In genomic region chr6:157380458-157380778, GRCh38 we compare ENCODE assay signal across 8 cellular contexts. TPM values are rescaled to one million over a fixed set of nuclear protein-coding genes. Genes with fewer than 3 reads are reported as not detected.
DNase-seq lines count a peak whose midpoint lies in the region; ATAC-seq and TF ChIP-seq lines count a peak whose summit lies in the region.

No MANE protein-coding gene starts in this region.

- DNase-seq in Caco-2 (peak in 1 of 2 experiments; percentile 40), MM.1S (no peak), NCI-H1105 treated with DMSO at 0.1 percent for 48 hours (lab: John Stamatoyannopoulos, UW) (no peak), CD1c-positive myeloid dendritic cell (ENCODE audit: extremely low spot score) (no peak), NCI-H1417 treated with DMSO at 0.1 percent for 48 hours (lab: John Stamatoyannopoulos, UW) (no peak)
- no peak for DNase-seq in natural killer cell treated with Interleukin-12 subunit alpha and Interleukin-12 subunit beta and Interleukin-15 and Interleukin-18, amount 100 ng/mL, for 72 hours (ENCODE audit: low spot score)

- POLR2A ChIA-PET in Caco-2 (lab: Charles Lee), result interaction anchor here (0.5 to 2.0 kb wide), 8 partner anchors 26 to 384 kb away, joined by 3 to 8 read pairs (median 3); partner anchors contain the start of gene TMEM242

- H3F3A ChIP-seq in MM.1S (ENCODE audit: insufficient read depth, low read length), result peaks cover 9% of the 10 kb centered on the region

- no peak for TF ChIP-seq CTCF in Caco-2 (IDR thresholded peaks at IDR 0.05; ENCODE audit: insufficient read depth in 1 of 2, low read depth in 1 of 2, low read length in 1 of 2, severe bottlenecking in 1 of 2, unreplicated experiment in 1 of 2)
- no peak for TF ChIP-seq CTCF in MM.1S (IDR thresholded peaks at IDR 0.05; ENCODE audit: low read length)

- H3K79me2 ChIP-seq in MM.1S (ENCODE audit: low read length), result peaks cover 27% of the 10 kb centered on the region

- H3K27ac ChIP-seq in MM.1S (ENCODE audit: low read length), result peak overlapping the region; percentile 82
- peak overlapping the region; percentile 82 for H3K27ac ChIP-seq in duodenal mucosa (ENCODE audit: low read depth, low read length)

- no peaks in the 10 kb centered on the region for H3K9me3 Mint-ChIP-seq in Caco-2 (ENCODE audit: unreplicated experiment)
- H3K9me3 Mint-ChIP-seq in natural killer cell treated with Interleukin-12 subunit alpha and Interleukin-12 subunit beta and Interleukin-15 and Interleukin-18, amount 100 ng/mL, for 72 hours, result no peaks in the 10 kb centered on the region

- no peaks in the 10 kb centered on the region for H3K9me3 ChIP-seq in Caco-2
- no peaks in the 10 kb centered on the region for H3K9me3 ChIP-seq in MM.1S (replicated peaks; ENCODE audit: insufficient read depth, low read length)
- no peaks in the 10 kb centered on the region for H3K9me3 ChIP-seq in duodenal mucosa (ENCODE audit: control insufficient read depth in 1 of 2, low read length in 2 of 2)

- peak overlapping the region; percentile 48; the same call in 1 of the 2 replicates for H2AFZ ChIP-seq in MM.1S (ENCODE audit: low read length)

- no peaks in the 10 kb centered on the region for H3K27me3 Mint-ChIP-seq in Caco-2 (ENCODE audit: insufficient read depth, unreplicated experiment)
- H3K27me3 Mint-ChIP-seq in natural killer cell treated with Interleukin-12 subunit alpha and Interleukin-12 subunit beta and Interleukin-15 and Interleukin-18, amount 100 ng/mL, for 72 hours, result no peaks in the 10 kb centered on the region

- peak overlapping the region; percentile 83 for H3K4me3 Mint-ChIP-seq in Caco-2 (ENCODE audit: unreplicated experiment)
- H3K4me3 Mint-ChIP-seq in natural killer cell treated with Interleukin-12 subunit alpha and Interleukin-12 subunit beta and Interleukin-15 and Interleukin-18, amount 100 ng/mL, for 72 hours, result peak overlapping the region; percentile 81

- ATAC-seq in GM21786 (IDR thresholded peaks at IDR 0.05; ENCODE audit: unreplicated experiment), result peak; percentile 7
- ATAC-seq in natural killer cell treated with Interleukin-12 subunit alpha and Interleukin-12 subunit beta and Interleukin-15 and Interleukin-18, amount 100 ng/mL, for 72 hours, result peak; percentile 1 to 12

- peak overlapping the region; percentile 98 for H3K4me3 ChIP-seq in Caco-2 (ENCODE audit: low read depth, low read length)
- H3K4me3 ChIP-seq in MM.1S (ENCODE audit: low read length), result peak overlapping the region; percentile 75
- peak overlapping the region; percentile 68 to 92 for H3K4me3 ChIP-seq in duodenal mucosa (ENCODE audit: low read depth in 1 of 2, low read length in 2 of 2)

- H3K27me3 ChIP-seq in Caco-2 (replicated peaks; ENCODE audit: control insufficient read depth, insufficient read depth, low read length) (no peaks in the 10 kb centered on the region), MM.1S (replicated peaks; ENCODE audit: insufficient read depth, low read length) (no peaks in the 10 kb centered on the region), duodenal mucosa (ENCODE audit: control insufficient read depth in 1 of 2, insufficient read depth in 2 of 2, low read length in 2 of 2) (no peaks in the 10 kb centered on the region)

- H3K4me1 ChIP-seq in Caco-2 (peaks cover 7% of the 10 kb centered on the region; the same call in 1 of the 2 replicates), MM.1S (ENCODE audit: low read length) (peaks cover 24% of the 10 kb centered on the region), duodenal mucosa (ENCODE audit: control insufficient read depth in 1 of 2, insufficient read depth in 2 of 2, low read length in 2 of 2) (peaks cover 20 to 29% of the 10 kb centered on the region in 2 donors)

- CTCF ChIA-PET in Caco-2 (lab: Charles Lee), result interaction anchor here (0.6 to 1.0 kb wide), 6 partner anchors 13 to 286 kb away, joined by 3 to 5 read pairs (median 4); no protein-coding TSS in a partner anchor

- H3K36me3 Mint-ChIP-seq in Caco-2 (ENCODE audit: insufficient read depth, unreplicated experiment), result peaks cover 11% of the 10 kb centered on the region
- H3K36me3 Mint-ChIP-seq in natural killer cell treated with Interleukin-12 subunit alpha and Interleukin-12 subunit beta and Interleukin-15 and Interleukin-18, amount 100 ng/mL, for 72 hours, result no peaks in the 10 kb centered on the region

- H3K36me3 ChIP-seq in Caco-2 (ENCODE audit: control insufficient read depth, insufficient read depth, low read length) (no peaks in the 10 kb centered on the region), MM.1S (replicated peaks; ENCODE audit: insufficient read depth, low read length) (no peaks in the 10 kb centered on the region), duodenal mucosa (ENCODE audit: control insufficient read depth in 1 of 2, insufficient read depth in 2 of 2, low read length in 2 of 2) (no peaks in the 10 kb centered on the region)

- peaks cover 26% of the 10 kb centered on the region for H3K4me1 Mint-ChIP-seq in Caco-2 (ENCODE audit: low read depth, unreplicated experiment)
- H3K4me1 Mint-ChIP-seq in natural killer cell treated with Interleukin-12 subunit alpha and Interleukin-12 subunit beta and Interleukin-15 and Interleukin-18, amount 100 ng/mL, for 72 hours (ENCODE audit: low read depth in 2 of 2), result peaks cover 22 to 24% of the 10 kb centered on the region in 2 donors

- H4K20me1 ChIP-seq in MM.1S (ENCODE audit: insufficient read depth, low read length), result no peaks in the 10 kb centered on the region

- H3K4me2 ChIP-seq in MM.1S (ENCODE audit: low read depth, low read length), result peak overlapping the region; percentile 89; the same call in 1 of the 2 replicates

- H3K9ac ChIP-seq in MM.1S (ENCODE audit: low read length) (peak overlapping the region; percentile 97), duodenal mucosa (ENCODE audit: low read depth in 1 of 2, low read length in 2 of 2) (peak overlapping the region; percentile 57 to 78)

- no TSS peak for BruUV-seq in Caco-2 (replicated peaks; lab: Mats Ljungman, UMichigan)

- no peaks in the 10 kb centered on the region for H3K9me2 ChIP-seq in MM.1S (replicated peaks; ENCODE audit: insufficient read depth, low read length)

- intact Hi-C loops in Caco-2 (cut with micrococcal nuclease; ENCODE audit: unreplicated experiment), result loop anchor here (1.0 to 2.0 kb wide), 3 partner anchors 56 to 217 kb away; no protein-coding TSS in a partner anchor

- H3K27ac Mint-ChIP-seq in Caco-2 (ENCODE audit: unreplicated experiment), result no peak overlapping the region
- peak overlapping the region; percentile 36 to 83 for H3K27ac Mint-ChIP-seq in natural killer cell treated with Interleukin-12 subunit alpha and Interleukin-12 subunit beta and Interleukin-15 and Interleukin-18, amount 100 ng/mL, for 72 hours

RNA-seq across cellular contexts. Expression of gene ZDHHC14, which starts 0.6 kb away (rescaled TPM):
- 22.1 and 23.6 TPM in 2 replicates for total RNA-seq in Caco-2 (2022)
- total RNA-seq in natural killer cell treated with Interleukin-12 subunit alpha and Interleukin-12 subunit beta and Interleukin-15 and Interleukin-18, amount 100 ng/mL, for 72 hours, result 10 to 100 TPM in 1 of 2 donors, 1 to 10 TPM in 1; 6.9 to 10.9 TPM

RNA-seq across cellular contexts. Expression of gene TMEM242, which starts 57.1 kb away (rescaled TPM):
- 12.1 and 12.6 TPM in 2 replicates for total RNA-seq in Caco-2 (2022)
- total RNA-seq in natural killer cell treated with Interleukin-12 subunit alpha and Interleukin-12 subunit beta and Interleukin-15 and Interleukin-18, amount 100 ng/mL, for 72 hours, result 10 to 100 TPM in 1 of 2 donors, 1 to 10 TPM in 1; 9.6 to 10.8 TPM
